18 cellular contexts compared by ENCODE assay signal in genomic region chr6:14412026-14412425, GRCh38.
DNase-seq lines count a peak whose midpoint lies in the region; ATAC-seq, FAIRE-seq and TF ChIP-seq lines count a peak whose summit lies in the region.
"Had no signal": no experiment of that assay in that cellular context is flagged by ENCODE, and none has a peak within 500 bp of the region (broad histone marks: within the 10 kb centered on the region; RNA-seq: fewer than 3 reads in every experiment).

No MANE protein-coding gene starts in this region.

- H3K9me3 ChIP-seq in astrocyte (ENCODE audit: insufficient read depth, low read depth, low read length): no peaks in the 10 kb centered on the region
- H3K9me3 ChIP-seq: BLaER1, Caco-2 had no signal

- no peak for ATAC-seq in SK-N-SH treated with all-trans-retinoic acid at 6 μM for 48 hours
- ATAC-seq: HCT116 had no signal

- no peak overlapping the region for H3K4me2 ChIP-seq in astrocyte (ENCODE audit: low read length)
- H3K4me2 ChIP-seq: BLaER1 had no signal

- no peaks in the 10 kb centered on the region for H3K9me3 Mint-ChIP-seq in astrocyte (ENCODE audit: unreplicated experiment)
- H3K9me3 Mint-ChIP-seq: CD8-positive, alpha-beta memory T cell had no signal

- no peak overlapping the region for H3K4me3 ChIP-seq in astrocyte (ENCODE audit: insufficient read depth, low read depth, low read length)
- H3K4me3 ChIP-seq: BLaER1 had no signal

- H3K27me3 Mint-ChIP-seq in astrocyte (ENCODE audit: low read depth, unreplicated experiment): no peaks in the 10 kb centered on the region

- no peak overlapping the region for H3K27ac ChIP-seq in astrocyte (ENCODE audit: low read depth, low read length)
- H3K27ac ChIP-seq: BLaER1, HL-60 had no signal

- no peaks in the 10 kb centered on the region for H4K20me1 ChIP-seq in astrocyte (ENCODE audit: insufficient read depth, low read length)
- H4K20me1 ChIP-seq: BLaER1 had no signal

- no peak overlapping the region for H3K9ac ChIP-seq in astrocyte (ENCODE audit: low read length)
- H3K9ac ChIP-seq: BLaER1 had no signal

- no peaks in the 10 kb centered on the region for H3K79me2 ChIP-seq in astrocyte (ENCODE audit: insufficient read depth, low read length)

- no peaks in the 10 kb centered on the region for H3K4me1 ChIP-seq in astrocyte (ENCODE audit: insufficient read depth, low read length)

- peak; percentile 56 for FAIRE-seq in astrocyte (lab: Jason Lieb, UNC)
- FAIRE-seq: A204.1, GM12891, H54 had no signal

- no peaks in the 10 kb centered on the region for H3K27me3 ChIP-seq in astrocyte (ENCODE audit: insufficient read depth, low read length)
- H3K27me3 ChIP-seq: BLaER1 had no signal

- no peaks in the 10 kb centered on the region for H3K36me3 ChIP-seq in astrocyte (ENCODE audit: insufficient read depth, low read length)
- H3K36me3 ChIP-seq: BLaER1 had no signal

- H2AFZ ChIP-seq in astrocyte (ENCODE audit: low read depth, low read length): no peak overlapping the region

- H3K4me3 Mint-ChIP-seq in astrocyte (ENCODE audit: unreplicated experiment): no peak overlapping the region
- H3K4me3 Mint-ChIP-seq: CD8-positive, alpha-beta memory T cell had no signal

- H3K36me3 Mint-ChIP-seq in astrocyte (ENCODE audit: low read depth, unreplicated experiment): no peaks in the 10 kb centered on the region

- peak; percentile 32 for DNase-seq in AG20443 (ENCODE audit: low spot score)
- DNase-seq in GM03348 (ENCODE audit: low spot score): peak; percentile 15
- DNase-seq in astrocyte (ENCODE audit: low read depth): peak; percentile 28
- peak; percentile 8 for DNase-seq in foreskin melanocyte
- no peak for DNase-seq in middle frontal gyrus (ENCODE audit: extremely low spot score, low spot score)
- no peak for DNase-seq in NCI-H2081 treated with DMSO at 0.1 percent for 48 hours (lab: John Stamatoyannopoulos, UW)
- DNase-seq in SW480 (ENCODE audit: low spot score): no peak
- DNase-seq: Caco-2; CD8-positive, alpha-beta memory T cell; DND-41; KBM-7 had no signal

- no peak overlapping the region for H3K27ac Mint-ChIP-seq in astrocyte (ENCODE audit: unreplicated experiment)
- H3K27ac Mint-ChIP-seq: CD8-positive, alpha-beta memory T cell had no signal

- TF ChIP-seq CTCF in astrocyte (IDR thresholded peaks at IDR 0.05; ENCODE audit: insufficient read depth, low read depth, low read length): no peak

- peaks cover 2% of the 10 kb centered on the region for H3K4me1 Mint-ChIP-seq in astrocyte (ENCODE audit: low read depth, unreplicated experiment)
- H3K4me1 Mint-ChIP-seq: CD8-positive, alpha-beta memory T cell had no signal

TF ChIP-seq in SK-N-SH treated with all-trans-retinoic acid at 6 μM for 48 hours, 23 proteins besides CTCF, POLR2A, EP300 and RAD21 (continues in another document):
- TF ChIP-seq, protein P1, sequence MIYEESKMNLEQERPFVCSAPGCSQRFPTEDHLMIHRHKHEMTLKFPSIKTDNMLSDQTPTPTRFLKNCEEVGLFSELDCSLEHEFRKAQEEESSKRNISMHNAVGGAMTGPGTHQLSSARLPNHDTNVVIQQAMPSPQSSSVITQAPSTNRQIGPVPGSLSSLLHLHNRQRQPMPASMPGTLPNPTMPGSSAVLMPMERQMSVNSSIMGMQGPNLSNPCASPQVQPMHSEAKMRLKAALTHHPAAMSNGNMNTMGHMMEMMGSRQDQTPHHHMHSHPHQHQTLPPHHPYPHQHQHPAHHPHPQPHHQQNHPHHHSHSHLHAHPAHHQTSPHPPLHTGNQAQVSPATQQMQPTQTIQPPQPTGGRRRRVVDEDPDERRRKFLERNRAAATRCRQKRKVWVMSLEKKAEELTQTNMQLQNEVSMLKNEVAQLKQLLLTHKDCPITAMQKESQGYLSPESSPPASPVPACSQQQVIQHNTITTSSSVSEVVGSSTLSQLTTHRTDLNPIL (CRISPR knock-in tag; IDR thresholded peaks at IDR 0.05; ENCODE audit: low read depth): no peak
- TF ChIP-seq ESRRG (CRISPR knock-in tag; IDR thresholded peaks at IDR 0.05): no peak
- no peak for TF ChIP-seq RARB (CRISPR knock-in tag; IDR thresholded peaks at IDR 0.05)
- TF ChIP-seq ISL1 (CRISPR knock-in tag; IDR thresholded peaks at IDR 0.05): no peak
- TF ChIP-seq PATZ1 (CRISPR knock-in tag; IDR thresholded peaks at IDR 0.05; ENCODE audit: borderline replicate concordance): no peak
- no peak for TF ChIP-seq BACH2 (CRISPR knock-in tag; IDR thresholded peaks at IDR 0.05; ENCODE audit: borderline replicate concordance)
- TF ChIP-seq SNAI2 (CRISPR knock-in tag; IDR thresholded peaks at IDR 0.05): no peak
- no peak for TF ChIP-seq ZFP30 (CRISPR knock-in tag; IDR thresholded peaks at IDR 0.05)
- TF ChIP-seq ZNF565 (CRISPR knock-in tag; conservative IDR thresholded peaks at IDR 0.05; ENCODE audit: low read depth): no peak
- TF ChIP-seq OSR1 (CRISPR knock-in tag; IDR thresholded peaks at IDR 0.05): no peak
- no peak for TF ChIP-seq ZFP3 (CRISPR knock-in tag; IDR thresholded peaks at IDR 0.05)
- no peak for TF ChIP-seq GLIS3 (CRISPR knock-in tag; IDR thresholded peaks at IDR 0.05)
- TF ChIP-seq POU6F1 (CRISPR knock-in tag; IDR thresholded peaks at IDR 0.05; ENCODE audit: borderline replicate concordance, low read depth): no peak
- no peak for TF ChIP-seq TSHZ2 (CRISPR knock-in tag; IDR thresholded peaks at IDR 0.05)
- TF ChIP-seq, protein P2, sequence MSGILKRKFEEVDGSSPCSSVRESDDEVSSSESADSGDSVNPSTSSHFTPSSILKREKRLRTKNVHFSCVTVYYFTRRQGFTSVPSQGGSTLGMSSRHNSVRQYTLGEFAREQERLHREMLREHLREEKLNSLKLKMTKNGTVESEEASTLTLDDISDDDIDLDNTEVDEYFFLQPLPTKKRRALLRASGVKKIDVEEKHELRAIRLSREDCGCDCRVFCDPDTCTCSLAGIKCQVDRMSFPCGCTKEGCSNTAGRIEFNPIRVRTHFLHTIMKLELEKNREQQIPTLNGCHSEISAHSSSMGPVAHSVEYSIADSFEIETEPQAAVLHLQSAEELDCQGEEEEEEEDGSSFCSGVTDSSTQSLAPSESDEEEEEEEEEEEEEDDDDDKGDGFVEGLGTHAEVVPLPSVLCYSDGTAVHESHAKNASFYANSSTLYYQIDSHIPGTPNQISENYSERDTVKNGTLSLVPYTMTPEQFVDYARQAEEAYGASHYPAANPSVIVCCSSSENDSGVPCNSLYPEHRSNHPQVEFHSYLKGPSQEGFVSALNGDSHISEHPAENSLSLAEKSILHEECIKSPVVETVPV (CRISPR knock-in tag; IDR thresholded peaks at IDR 0.05): no peak
- no peak for TF ChIP-seq ZC3H10 (CRISPR knock-in tag; IDR thresholded peaks at IDR 0.05)
- no peak for TF ChIP-seq ZNF8 (CRISPR knock-in tag; IDR thresholded peaks at IDR 0.05)
- TF ChIP-seq PPARA (CRISPR knock-in tag; IDR thresholded peaks at IDR 0.05; ENCODE audit: borderline replicate concordance): no peak
- TF ChIP-seq TOX (CRISPR knock-in tag; IDR thresholded peaks at IDR 0.05; ENCODE audit: borderline replicate concordance): no peak

Comparison
In these comparisons a context has a peak if more than half of its experiments do, and no peak if none do; other contexts are left out.
1. DNase-seq: peak in AG20443 (single experiment), GM03348 (single experiment), astrocyte (single experiment) and foreskin melanocyte (single experiment); none in middle frontal gyrus (single experiment), NCI-H2081 treated with DMSO at 0.1 percent for 48 hours (single experiment) and SW480 (single experiment).